ENCODE assay signal across 9 cellular contexts in genomic region chr7:127151379-127151778, GRCh38.
"Had no signal": no experiment of that assay in that cellular context is flagged by ENCODE, and none has a peak within 500 bp of the region (broad histone marks: within the 10 kb centered on the region; RNA-seq: fewer than 3 reads in every experiment).

No MANE protein-coding gene starts in this region.

- H3K27ac ChIP-seq: GM23248 had no signal

- H3K9ac ChIP-seq: GM23248 had no signal

- H3K4me2 ChIP-seq: GM23338 had no signal

- H3K4me3 ChIP-seq: GM23248, GM23338, HAP-1 had no signal

- ATAC-seq: HCT116 had no signal

- H3K36me3 ChIP-seq: HAP-1 had no signal

- DNase-seq: GM23248, GOT3, H7, H9, HCEC 1CT, HFFc6 had no signal

- H3K4me1 ChIP-seq: HAP-1 had no signal

- H2AFZ ChIP-seq: GM23248, GM23338 had no signal

- H3K9me3 ChIP-seq: HAP-1 had no signal
